ENCODE assay signal across 13 cellular contexts in the genomic region with DNA sequence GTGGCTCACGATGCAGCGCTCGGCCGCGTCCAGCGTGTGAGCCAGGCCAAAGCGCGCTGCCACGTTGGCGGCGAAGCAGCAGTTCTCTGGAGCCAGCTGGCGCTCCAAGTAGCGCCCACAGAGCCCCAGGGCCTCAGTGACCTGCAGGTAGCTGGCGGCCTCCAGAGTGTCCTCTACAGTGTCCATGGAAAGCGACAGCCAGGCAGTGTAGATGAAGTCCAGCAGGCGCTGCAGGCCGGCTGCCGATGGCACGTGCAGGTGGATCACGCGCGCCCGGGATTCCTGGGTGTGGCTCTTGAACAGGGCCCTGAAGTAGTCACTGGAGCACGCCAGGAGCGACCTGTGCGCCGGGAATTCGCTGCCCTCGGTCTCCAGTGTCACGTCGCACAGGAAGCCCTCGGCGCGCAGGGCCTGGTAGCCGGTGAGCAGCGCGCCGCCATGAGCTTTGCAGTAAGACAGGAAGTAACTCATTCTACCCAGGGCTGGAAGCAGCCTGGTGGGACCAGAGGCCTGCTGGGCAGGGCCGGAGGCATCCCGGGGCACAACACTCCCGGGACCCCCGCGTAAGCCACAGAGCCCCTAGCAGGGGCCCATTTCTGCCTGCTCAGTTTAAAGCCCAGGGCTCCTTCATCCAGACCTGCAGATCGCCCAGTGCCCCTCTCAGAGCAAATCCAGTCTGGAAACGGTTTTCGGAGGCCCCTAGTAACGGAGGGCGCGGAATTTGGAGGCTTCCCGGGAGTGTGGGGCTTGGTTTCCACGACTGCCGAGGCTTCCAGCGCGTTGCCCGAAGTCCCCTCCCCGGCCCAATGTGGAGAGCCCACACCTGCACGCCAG. TPM values are rescaled to one million over a fixed set of nuclear protein-coding genes. Genes with fewer than 3 reads are reported as not detected.
DNase-seq lines count a peak whose midpoint lies in the region; ATAC-seq and TF ChIP-seq lines count a peak whose summit lies in the region.
"Had no signal": no experiment of that assay in that cellular context is flagged by ENCODE, and none has a peak within 500 bp of the region (broad histone marks: within the 10 kb centered on the region; RNA-seq: fewer than 3 reads in every experiment).

No MANE protein-coding gene starts in this region.

- no peak for TF ChIP-seq CTCF in left ventricle myocardium inferior (IDR thresholded peaks at IDR 0.05; ENCODE audit: borderline replicate concordance)

- H3K4me1 Mint-ChIP-seq in activated CD4-positive, alpha-beta T cell treated with anti-CD3 and anti-CD28 coated beads for 36 hours: peaks cover 5% of the 10 kb centered on the region
- H3K4me1 Mint-ChIP-seq in activated CD4-positive, alpha-beta memory T cell treated with anti-CD3 and anti-CD28 coated beads for 36 hours (ENCODE audit: low read depth): peaks cover 6% of the 10 kb centered on the region
- peaks cover 7 to 11% of the 10 kb centered on the region in 2 donors for H3K4me1 Mint-ChIP-seq in stimulated activated naive B cell treated with anti-CD40 and anti-IgM and Interleukin-4, amounts not matched to agents 10 μg/mL and 1 μg/mL and 100 μg/mL, for 72 hours

- H3K9me3 Mint-ChIP-seq in activated CD4-positive, alpha-beta T cell treated with anti-CD3 and anti-CD28 coated beads for 36 hours (ENCODE audit: low read depth): peaks cover 1% of the 10 kb centered on the region
- no peaks in the 10 kb centered on the region for H3K9me3 Mint-ChIP-seq in activated CD4-positive, alpha-beta memory T cell treated with anti-CD3 and anti-CD28 coated beads for 36 hours
- peaks cover 0 to 3% of the 10 kb centered on the region in 2 donors for H3K9me3 Mint-ChIP-seq in stimulated activated naive B cell treated with anti-CD40 and anti-IgM and Interleukin-4, amounts not matched to agents 10 μg/mL and 1 μg/mL and 100 μg/mL, for 72 hours
- H3K9me3 Mint-ChIP-seq: dendritic cell treated with granulocyte-macrophage colony-stimulating factor and Interleukin-4, amounts not matched to agents 40 ng/mL and 50 ng/mL, for 4 days had no signal

- no peaks in the 10 kb centered on the region for H3K4me1 ChIP-seq in left ventricle myocardium inferior

- H3K36me3 Mint-ChIP-seq in activated CD4-positive, alpha-beta T cell treated with anti-CD3 and anti-CD28 coated beads for 36 hours (ENCODE audit: low read depth): peaks cover 4% of the 10 kb centered on the region
- H3K36me3 Mint-ChIP-seq in activated CD4-positive, alpha-beta memory T cell treated with anti-CD3 and anti-CD28 coated beads for 36 hours: peaks cover 1% of the 10 kb centered on the region
- H3K36me3 Mint-ChIP-seq in stimulated activated naive B cell treated with anti-CD40 and anti-IgM and Interleukin-4, amounts not matched to agents 10 μg/mL and 1 μg/mL and 100 μg/mL, for 72 hours: peaks cover 3 to 4% of the 10 kb centered on the region in 2 donors

- H3K9me3 ChIP-seq in left ventricle myocardium inferior (replicated peaks): no peaks in the 10 kb centered on the region

- H3K27me3 ChIP-seq in left ventricle myocardium inferior (ENCODE audit: low read depth): peaks cover 26% of the 10 kb centered on the region

- H3K4me3 Mint-ChIP-seq in activated CD4-positive, alpha-beta T cell treated with anti-CD3 and anti-CD28 coated beads for 36 hours: peak overlapping the region; percentile 59
- H3K4me3 Mint-ChIP-seq in activated CD4-positive, alpha-beta memory T cell treated with anti-CD3 and anti-CD28 coated beads for 36 hours: peak overlapping the region; percentile 61
- H3K4me3 Mint-ChIP-seq in stimulated activated naive B cell treated with anti-CD40 and anti-IgM and Interleukin-4, amounts not matched to agents 10 μg/mL and 1 μg/mL and 100 μg/mL, for 72 hours: peak overlapping the region; percentile 52 to 68
- H3K4me3 Mint-ChIP-seq: dendritic cell treated with granulocyte-macrophage colony-stimulating factor and Interleukin-4, amounts not matched to agents 40 ng/mL and 50 ng/mL, for 4 days had no signal

- POLR2A ChIA-PET in activated CD4-positive, alpha-beta T cell treated with anti-CD3 and anti-CD28 coated beads for 36 hours (lab: Charles Lee): no interaction called here
- POLR2A ChIA-PET in activated CD4-positive, alpha-beta memory T cell treated with anti-CD3 and anti-CD28 coated beads for 36 hours (lab: Charles Lee): no interaction called here

- CTCF ChIA-PET in activated CD4-positive, alpha-beta T cell treated with anti-CD3 and anti-CD28 coated beads for 36 hours (lab: Charles Lee): no interaction called here
- CTCF ChIA-PET in activated CD4-positive, alpha-beta memory T cell treated with anti-CD3 and anti-CD28 coated beads for 36 hours (lab: Charles Lee): no interaction called here

- intact Hi-C loops in activated CD4-positive, alpha-beta T cell treated with anti-CD3 and anti-CD28 coated beads for 36 hours (cut with DNase I, micrococcal nuclease): loop anchor here in 1 of 2 experiments (10.0 kb wide), 1 partner anchor 283 kb away; the partner anchor contains the start of gene CNKSR2
- intact Hi-C loops in activated CD4-positive, alpha-beta memory T cell treated with anti-CD3 and anti-CD28 coated beads for 36 hours (cut with micrococcal nuclease): no loop called here
- intact Hi-C loops in left ventricle myocardium inferior (cut with micrococcal nuclease): no loop called here

- peak overlapping the region; percentile 51 for H3K27ac Mint-ChIP-seq in activated CD4-positive, alpha-beta T cell treated with anti-CD3 and anti-CD28 coated beads for 36 hours
- peak overlapping the region; percentile 23 for H3K27ac Mint-ChIP-seq in activated CD4-positive, alpha-beta memory T cell treated with anti-CD3 and anti-CD28 coated beads for 36 hours
- peak overlapping the region; percentile 67 for H3K27ac Mint-ChIP-seq in stimulated activated naive B cell treated with anti-CD40 and anti-IgM and Interleukin-4, amounts not matched to agents 10 μg/mL and 1 μg/mL and 100 μg/mL, for 72 hours
- H3K27ac Mint-ChIP-seq: dendritic cell treated with granulocyte-macrophage colony-stimulating factor and Interleukin-4, amounts not matched to agents 40 ng/mL and 50 ng/mL, for 4 days had no signal

- no peaks in the 10 kb centered on the region for H3K36me3 ChIP-seq in left ventricle myocardium inferior

- H3K27me3 Mint-ChIP-seq in activated CD4-positive, alpha-beta T cell treated with anti-CD3 and anti-CD28 coated beads for 36 hours: peaks cover 4% of the 10 kb centered on the region
- no peaks in the 10 kb centered on the region for H3K27me3 Mint-ChIP-seq in activated CD4-positive, alpha-beta memory T cell treated with anti-CD3 and anti-CD28 coated beads for 36 hours
- H3K27me3 Mint-ChIP-seq in stimulated activated naive B cell treated with anti-CD40 and anti-IgM and Interleukin-4, amounts not matched to agents 10 μg/mL and 1 μg/mL and 100 μg/mL, for 72 hours: peaks cover 17 to 30% of the 10 kb centered on the region in 2 donors

- peak overlapping the region; percentile 62 for H3K4me3 ChIP-seq in left ventricle myocardium inferior

- peak; percentile 69 for ATAC-seq in activated CD4-positive, alpha-beta T cell treated with anti-CD3 and anti-CD28 coated beads for 36 hours
- ATAC-seq in stimulated activated naive B cell treated with anti-CD40 and anti-IgM and Interleukin-4, amounts not matched to agents 10 μg/mL and 1 μg/mL and 100 μg/mL, for 72 hours (replicated peaks): no peak
- no peak for ATAC-seq in HG03175 (IDR thresholded peaks at IDR 0.05; ENCODE audit: unreplicated experiment)
- no peak for ATAC-seq in GM18517 (IDR thresholded peaks at IDR 0.05; ENCODE audit: unreplicated experiment)

- peak; percentile 27 for DNase-seq in activated CD4-positive, alpha-beta T cell treated with anti-CD3 and anti-CD28 coated beads for 36 hours
- no peak for DNase-seq in activated CD4-positive, alpha-beta T cell treated with anti-CD3 and anti-CD28 coated beads for 1 hour
- DNase-seq in activated CD4-positive, alpha-beta memory T cell treated with anti-CD3 and anti-CD28 coated beads for 36 hours: peak; percentile 15
- DNase-seq in left ventricle myocardium inferior (no peak), cerebellum (ENCODE audit: low spot score) (no peak)
- no peak for DNase-seq in stimulated activated naive B cell treated with anti-CD40 and anti-IgM and Interleukin-4, amounts not matched to agents 10 μg/mL and 1 μg/mL and 100 μg/mL, for 72 hours
- DNase-seq: 8988T, DMS153 had no signal

- peak overlapping the region; percentile 82 for H3K27ac ChIP-seq in left ventricle myocardium inferior (replicated peaks)

RNA-seq across cellular contexts. Expression of gene KLHL34, which starts 0.6 kb away (rescaled TPM):
- total RNA-seq in activated CD4-positive, alpha-beta T cell treated with anti-CD3 and anti-CD28 coated beads for 36 hours: under 1 TPM; 0.60 to 0.94 TPM
- under 1 TPM; 0.70 to 0.71 TPM for total RNA-seq in activated CD4-positive, alpha-beta memory T cell treated with anti-CD3 and anti-CD28 coated beads for 36 hours
- total RNA-seq in left ventricle myocardium inferior (4.7 TPM), cerebellum (0.09 TPM)
- total RNA-seq: frontal cortex, lung microvascular endothelial cell had no signal

Comparison
In these comparisons a context has a peak if more than half of its experiments do, and no peak if none do; other contexts are left out.
1. DNase-seq: peak in activated CD4-positive, alpha-beta T cell treated with anti-CD3 and anti-CD28 coated beads for 36 hours (single experiment) and activated CD4-positive, alpha-beta memory T cell treated with anti-CD3 and anti-CD28 coated beads for 36 hours (single experiment); none in activated CD4-positive, alpha-beta T cell treated with anti-CD3 and anti-CD28 coated beads for 1 hour (single experiment), left ventricle myocardium inferior (single experiment), stimulated activated naive B cell treated with anti-CD40 and anti-IgM and Interleukin-4, amounts not matched to agents 10 μg/mL and 1 μg/mL and 100 μg/mL, for 72 hours (single experiment) and cerebellum (single experiment).
2. Peak in every context shown above with its lines, with median percentiles within 50 percentile points of each other: H3K27ac Mint-ChIP-seq and H3K4me3 Mint-ChIP-seq.